Comparison of ENCODE assay signal across 10 cellular contexts in the genomic region with DNA sequence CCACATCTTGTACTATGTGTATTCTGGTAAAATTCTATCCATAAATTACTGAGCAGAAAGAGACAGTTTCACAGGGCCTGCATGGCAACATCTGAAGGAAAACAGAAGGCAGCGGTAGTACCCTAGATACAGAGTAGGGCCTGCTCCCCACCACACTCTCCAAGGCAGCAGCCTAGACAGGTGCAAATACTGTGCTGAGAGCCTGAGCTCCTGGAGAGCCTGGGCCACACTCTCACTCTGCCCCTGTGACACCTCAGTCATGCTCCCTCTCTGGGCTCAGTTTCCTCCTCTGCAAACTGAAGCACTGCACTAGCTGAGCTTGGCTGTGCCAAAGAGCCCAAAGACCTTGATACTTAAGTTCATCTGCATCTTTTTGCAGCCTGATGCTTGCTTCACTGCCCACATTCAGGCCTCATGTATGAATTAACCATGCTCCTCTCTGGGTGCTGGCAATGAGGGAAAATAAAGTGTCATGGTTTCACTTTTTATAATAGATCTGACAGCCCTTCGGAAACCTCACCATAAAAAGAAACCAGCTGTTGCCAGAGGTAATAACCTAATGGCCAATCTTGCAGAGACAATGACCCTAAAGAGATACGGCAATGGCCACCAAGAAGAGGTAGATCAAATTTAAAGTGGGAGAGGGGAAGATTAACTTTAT.
DNase-seq lines count a peak whose midpoint lies in the region; ATAC-seq and TF ChIP-seq lines count a peak whose summit lies in the region.
"Had no signal": no experiment of that assay in that cellular context is flagged by ENCODE, and none has a peak within 500 bp of the region (broad histone marks: within the 10 kb centered on the region; RNA-seq: fewer than 3 reads in every experiment).

No MANE protein-coding gene starts in this region.

- H3K36me3 ChIP-seq in duodenal mucosa (ENCODE audit: control insufficient read depth in 1 of 2, insufficient read depth in 2 of 2, low read length in 2 of 2): no peaks in the 10 kb centered on the region
- H3K36me3 ChIP-seq: sigmoid colon had no signal

- H3K4me1 ChIP-seq in duodenal mucosa (ENCODE audit: control insufficient read depth in 1 of 2, insufficient read depth in 2 of 2, low read length in 2 of 2): peaks cover 38 to 45% of the 10 kb centered on the region in 2 donors
- H3K4me1 ChIP-seq: sigmoid colon had no signal

- H3K9me3 ChIP-seq in duodenal mucosa (ENCODE audit: control insufficient read depth in 1 of 2, low read length in 2 of 2): no peaks in the 10 kb centered on the region
- H3K9me3 ChIP-seq: sigmoid colon had no signal

- in situ Hi-C loops in G401 (cut with HindIII; ENCODE audit: low sequenced_read_pairs): no loop called here

- no peak overlapping the region for H3K27ac ChIP-seq in duodenal mucosa (ENCODE audit: low read depth, low read length)
- H3K27ac ChIP-seq: sigmoid colon had no signal

- peak overlapping the region; percentile 25 to 33 for H3K4me3 ChIP-seq in duodenal mucosa (ENCODE audit: low read depth in 1 of 2, low read length in 2 of 2)
- H3K4me3 ChIP-seq: sigmoid colon had no signal

- no peak overlapping the region for H3K9ac ChIP-seq in duodenal mucosa (ENCODE audit: low read depth in 1 of 2, low read length in 2 of 2)

- TF ChIP-seq POLR2A in erythroblast (IDR thresholded peaks at IDR 0.05; ENCODE audit: low read length): no peak

- ATAC-seq in GM18861 (IDR thresholded peaks at IDR 0.05; ENCODE audit: unreplicated experiment) (peak; percentile 90), GM21423 (IDR thresholded peaks at IDR 0.05; ENCODE audit: unreplicated experiment) (peak; percentile 84), HG03159 (IDR thresholded peaks at IDR 0.05; ENCODE audit: unreplicated experiment) (peak; percentile 80)

- DNase-seq in erythroblast (lab: John Stamatoyannopoulos, UW) (no peak), G401 (ENCODE audit: low spot score) (no peak), NCI-H446 (lab: John Stamatoyannopoulos, UW) (no peak)
- no peak for DNase-seq in activated naive CD4-positive, alpha-beta T cell (lab: John Stamatoyannopoulos, UW)
- DNase-seq: kidney glomerular epithelial cell, sigmoid colon had no signal

- no peaks in the 10 kb centered on the region for H3K27me3 ChIP-seq in duodenal mucosa (ENCODE audit: control insufficient read depth in 1 of 2, insufficient read depth in 2 of 2, low read length in 2 of 2)
- H3K27me3 ChIP-seq: sigmoid colon had no signal
